Comparison of ENCODE assay signal across 1 cellular context in the genomic region with DNA sequence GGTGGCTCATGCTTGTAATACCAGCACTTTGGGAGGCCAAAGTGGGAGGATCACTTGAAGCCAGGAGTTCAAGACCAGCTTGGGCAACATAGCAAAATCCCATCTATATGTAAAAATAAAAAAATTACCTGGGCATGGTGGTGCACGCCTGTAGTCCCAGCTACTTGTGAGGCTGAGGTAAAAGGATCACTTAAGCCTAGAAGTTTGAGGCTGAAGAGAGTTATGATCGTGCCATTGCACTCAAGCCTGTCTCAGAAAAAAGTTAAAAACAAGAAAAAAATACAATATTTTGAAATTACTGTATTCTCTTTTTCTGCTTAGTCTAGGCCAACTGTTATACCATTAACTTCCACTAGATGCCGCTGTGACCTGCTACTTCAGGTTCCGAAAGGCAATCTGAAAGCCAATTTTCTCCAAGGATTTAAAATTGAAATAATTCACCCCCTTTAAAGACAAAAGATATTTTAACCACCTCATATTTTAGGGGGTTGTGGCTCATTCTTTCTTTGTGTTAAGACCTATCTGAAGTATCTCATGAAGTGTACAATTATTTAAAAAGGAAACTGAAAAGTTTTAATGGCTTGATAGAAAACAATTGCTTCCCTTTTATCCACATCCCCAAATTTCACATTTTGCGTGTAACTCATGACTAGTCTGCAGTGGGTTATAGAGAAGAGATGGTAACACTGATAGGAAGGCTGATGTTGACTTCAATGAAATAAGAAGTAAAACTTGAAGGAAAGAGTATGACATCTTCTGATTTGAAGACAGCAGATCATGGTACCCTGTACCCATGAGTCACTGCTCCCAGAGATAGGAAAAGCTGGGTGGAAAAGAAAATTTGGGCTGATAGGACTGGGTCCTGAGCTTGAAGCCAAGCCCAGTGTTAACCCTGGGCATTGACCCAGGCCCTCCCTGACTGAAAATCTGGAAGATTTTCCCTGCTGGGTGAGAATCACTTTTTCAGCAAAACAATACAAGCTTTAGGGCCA.
TF ChIP-seq lines count a peak whose summit lies in the region.

No MANE protein-coding gene starts in this region.

TF ChIP-seq in HCT116, 20 proteins besides CTCF, POLR2A, EP300 and RAD21 (continued from another document):
- TF ChIP-seq, protein P1, sequence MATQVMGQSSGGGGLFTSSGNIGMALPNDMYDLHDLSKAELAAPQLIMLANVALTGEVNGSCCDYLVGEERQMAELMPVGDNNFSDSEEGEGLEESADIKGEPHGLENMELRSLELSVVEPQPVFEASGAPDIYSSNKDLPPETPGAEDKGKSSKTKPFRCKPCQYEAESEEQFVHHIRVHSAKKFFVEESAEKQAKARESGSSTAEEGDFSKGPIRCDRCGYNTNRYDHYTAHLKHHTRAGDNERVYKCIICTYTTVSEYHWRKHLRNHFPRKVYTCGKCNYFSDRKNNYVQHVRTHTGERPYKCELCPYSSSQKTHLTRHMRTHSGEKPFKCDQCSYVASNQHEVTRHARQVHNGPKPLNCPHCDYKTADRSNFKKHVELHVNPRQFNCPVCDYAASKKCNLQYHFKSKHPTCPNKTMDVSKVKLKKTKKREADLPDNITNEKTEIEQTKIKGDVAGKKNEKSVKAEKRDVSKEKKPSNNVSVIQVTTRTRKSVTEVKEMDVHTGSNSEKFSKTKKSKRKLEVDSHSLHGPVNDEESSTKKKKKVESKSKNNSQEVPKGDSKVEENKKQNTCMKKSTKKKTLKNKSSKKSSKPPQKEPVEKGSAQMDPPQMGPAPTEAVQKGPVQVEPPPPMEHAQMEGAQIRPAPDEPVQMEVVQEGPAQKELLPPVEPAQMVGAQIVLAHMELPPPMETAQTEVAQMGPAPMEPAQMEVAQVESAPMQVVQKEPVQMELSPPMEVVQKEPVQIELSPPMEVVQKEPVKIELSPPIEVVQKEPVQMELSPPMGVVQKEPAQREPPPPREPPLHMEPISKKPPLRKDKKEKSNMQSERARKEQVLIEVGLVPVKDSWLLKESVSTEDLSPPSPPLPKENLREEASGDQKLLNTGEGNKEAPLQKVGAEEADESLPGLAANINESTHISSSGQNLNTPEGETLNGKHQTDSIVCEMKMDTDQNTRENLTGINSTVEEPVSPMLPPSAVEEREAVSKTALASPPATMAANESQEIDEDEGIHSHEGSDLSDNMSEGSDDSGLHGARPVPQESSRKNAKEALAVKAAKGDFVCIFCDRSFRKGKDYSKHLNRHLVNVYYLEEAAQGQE (IDR thresholded peaks at IDR 0.05; ENCODE audit: low read depth), result no peak
- TF ChIP-seq, protein P2, sequence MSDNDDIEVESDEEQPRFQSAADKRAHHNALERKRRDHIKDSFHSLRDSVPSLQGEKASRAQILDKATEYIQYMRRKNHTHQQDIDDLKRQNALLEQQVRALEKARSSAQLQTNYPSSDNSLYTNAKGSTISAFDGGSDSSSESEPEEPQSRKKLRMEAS (IDR thresholded peaks at IDR 0.05), result no peak
- no peak for TF ChIP-seq CBX3 (IDR thresholded peaks at IDR 0.05; ENCODE audit: low read depth)
- no peak for TF ChIP-seq FOSL1 (IDR thresholded peaks at IDR 0.05; ENCODE audit: low read depth)
TF ChIP-seq in HCT116: peak in this region for 0.
